Comparison of ENCODE assay signal across 7 cellular contexts in the genomic region with DNA sequence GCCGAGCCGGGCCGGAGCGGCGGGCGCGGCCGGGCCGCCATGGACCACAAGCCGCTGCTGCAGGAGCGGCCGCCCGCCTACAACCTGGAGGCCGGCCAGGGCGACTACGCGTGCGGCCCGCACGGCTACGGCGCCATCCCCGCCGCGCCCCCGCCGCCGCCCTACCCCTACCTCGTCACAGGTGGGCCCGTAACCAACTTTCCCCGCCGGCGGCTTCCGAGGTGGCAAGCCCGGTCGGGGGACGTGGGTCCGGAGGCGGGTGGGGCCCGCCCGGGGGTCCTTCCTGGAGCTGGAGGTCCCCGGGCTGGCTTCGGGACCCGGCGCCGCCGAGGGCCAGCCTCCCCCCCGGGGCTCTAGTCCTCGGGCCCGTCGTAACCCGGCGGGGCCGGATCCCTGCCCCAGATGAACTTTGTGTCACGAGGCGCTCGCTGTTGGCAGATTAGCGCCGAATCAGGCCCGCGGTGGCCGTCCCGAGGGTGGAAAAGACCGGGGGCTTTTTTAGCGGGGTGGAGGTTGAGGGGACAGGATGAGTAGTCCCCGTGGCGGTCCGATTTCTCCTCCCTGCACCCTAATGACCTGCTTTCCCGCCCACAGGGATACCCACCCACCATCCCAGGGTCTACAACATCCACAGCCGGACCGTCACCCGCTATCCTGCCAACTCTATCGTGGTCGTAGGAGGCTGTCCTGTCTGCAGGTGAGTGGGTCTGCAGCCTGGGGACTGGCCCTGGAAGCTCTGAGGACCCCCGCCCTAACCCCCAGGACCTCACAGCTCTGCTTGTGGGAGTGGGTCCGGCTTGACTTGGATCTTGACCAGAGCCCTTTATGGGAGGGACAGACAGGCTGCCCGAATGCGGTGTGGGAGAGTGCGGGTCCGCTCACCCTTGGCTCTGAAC. TPM values are rescaled to one million over a fixed set of nuclear protein-coding genes. Genes with fewer than 3 reads are reported as not detected.
DNase-seq lines count a peak whose midpoint lies in the region; ATAC-seq and TF ChIP-seq lines count a peak whose summit lies in the region.

No MANE protein-coding gene starts in this region.

- in situ Hi-C loops in brain microvascular endothelial cell (cut with HindIII; ENCODE audit: low pct_ligation_motif_present, low sequenced_read_pairs), result loop anchor here (25.0 kb wide), 1 partner anchor 580 kb away; a partner anchor contains a TSS

- peaks cover 32% of the 10 kb centered on the region for H3K4me1 Mint-ChIP-seq in stimulated activated naive CD8-positive, alpha-beta T cell treated with anti-CD3 and anti-CD28 coated beads, Interleukin-15, Interleukin-2, amounts not matched to agents 100 ng/mL and 50 ng/mL, for 24 hours (ENCODE audit: low read depth)

- H3K4me3 Mint-ChIP-seq in stimulated activated naive CD8-positive, alpha-beta T cell treated with anti-CD3 and anti-CD28 coated beads, Interleukin-15, Interleukin-2, amounts not matched to agents 100 ng/mL and 50 ng/mL, for 24 hours, result peak overlapping the region; percentile 81

- peaks cover 43 to 69% of the 10 kb centered on the region in 2 experiments for H3K4me1 ChIP-seq in HCT116 (ENCODE audit: control insufficient read depth in 1 of 2, insufficient read depth in 2 of 2, low read length in 2 of 2)
- peaks cover 20% of the 10 kb centered on the region for H3K4me1 ChIP-seq in OCI-LY1 (ENCODE audit: insufficient read depth, low read length, severe bottlenecking)

- H3K27ac ChIP-seq in HCT116 (ENCODE audit: low read depth, low read length), result peak overlapping the region; percentile 75
- no peak overlapping the region for H3K27ac ChIP-seq in OCI-LY1 (ENCODE audit: low read depth, low read length, poor library complexity, severe bottlenecking)
- peak overlapping the region; percentile 85 for H3K27ac ChIP-seq in brain microvascular endothelial cell

- no peaks in the 10 kb centered on the region for H3K9me3 Mint-ChIP-seq in stimulated activated naive CD8-positive, alpha-beta T cell treated with anti-CD3 and anti-CD28 coated beads, Interleukin-15, Interleukin-2, amounts not matched to agents 100 ng/mL and 50 ng/mL, for 24 hours

- peaks cover 8% of the 10 kb centered on the region for H3K36me3 Mint-ChIP-seq in stimulated activated naive CD8-positive, alpha-beta T cell treated with anti-CD3 and anti-CD28 coated beads, Interleukin-15, Interleukin-2, amounts not matched to agents 100 ng/mL and 50 ng/mL, for 24 hours (ENCODE audit: low read depth)

- no peak for TF ChIP-seq RAD21 in HCT116 (IDR thresholded peaks at IDR 0.05; ENCODE audit: low read depth)

- BruUV-seq in HCT116 (replicated peaks; lab: Mats Ljungman, UMichigan), result no TSS peak

- H4K20me1 ChIP-seq in HCT116 (ENCODE audit: insufficient read depth) (no peaks in the 10 kb centered on the region), OCI-LY1 (ENCODE audit: insufficient read depth, low read length) (no peaks in the 10 kb centered on the region)

- no peaks in the 10 kb centered on the region for H3F3A ChIP-seq in OCI-LY1 (ENCODE audit: insufficient read depth, low read length)

- ATAC-seq in GM18858 (IDR thresholded peaks at IDR 0.05; ENCODE audit: unreplicated experiment), result peak; percentile 22
- peak; percentile 36 for ATAC-seq in HCT116

- DNase-seq in HCT116 (ENCODE audit: low read depth, low spot score) (no peak), brain microvascular endothelial cell (no peak), lower leg skin (ENCODE audit: low spot score in 2 of 2) (peak in 1 of 2 donors; percentile 89), NCI-H2107 treated with DMSO at 0.1 percent for 48 hours (lab: John Stamatoyannopoulos, UW; ENCODE audit: unreplicated experiment) (no peak)

- intact Hi-C loops in HCT116 (cut with micrococcal nuclease), result no loop called here
- intact Hi-C loops in lower leg skin (cut with DNase I; ENCODE audit: low total_unique reads), result no loop called here

- no peaks in the 10 kb centered on the region for H3K9me3 ChIP-seq in HCT116 (ENCODE audit: control insufficient read depth in 1 of 2, insufficient read depth in 1 of 2, low read depth in 1 of 2, low read length in 2 of 2)
- H3K9me3 ChIP-seq in OCI-LY1 (ENCODE audit: low read length), result no peaks in the 10 kb centered on the region

- H3K27me3 Mint-ChIP-seq in stimulated activated naive CD8-positive, alpha-beta T cell treated with anti-CD3 and anti-CD28 coated beads, Interleukin-15, Interleukin-2, amounts not matched to agents 100 ng/mL and 50 ng/mL, for 24 hours, result no peaks in the 10 kb centered on the region

- no peaks in the 10 kb centered on the region for H3K9me2 ChIP-seq in HCT116 (ENCODE audit: insufficient read depth)
- H3K9me2 ChIP-seq in OCI-LY1 (ENCODE audit: low read depth, low read length), result no peaks in the 10 kb centered on the region

- H3K27ac Mint-ChIP-seq in stimulated activated naive CD8-positive, alpha-beta T cell treated with anti-CD3 and anti-CD28 coated beads, Interleukin-15, Interleukin-2, amounts not matched to agents 100 ng/mL and 50 ng/mL, for 24 hours, result no peak overlapping the region

- CTCF ChIA-PET in HCT116 (lab: Charles Lee), result interaction anchor here (1.4 kb wide), 1 partner anchor 119 kb away, joined by 3 read pairs; a partner anchor contains a TSS

- H3K4me2 ChIP-seq in HCT116 (ENCODE audit: low read length) (peak overlapping the region; percentile 95), OCI-LY1 (ENCODE audit: low read length) (peak overlapping the region; percentile 76)

- H3K36me3 ChIP-seq in HCT116 (ENCODE audit: control insufficient read depth in 1 of 2, insufficient read depth in 2 of 2, low read length in 2 of 2) (no peaks in the 10 kb centered on the region), OCI-LY1 (ENCODE audit: insufficient read depth, low read length) (peaks cover 6% of the 10 kb centered on the region; the same call in 1 of the 2 replicates), brain microvascular endothelial cell (replicated peaks) (peaks cover 13% of the 10 kb centered on the region)

- 2 to 4% methylated on average over 9 to 27 of the region's 80 CpGs for WGBS in lower leg skin, 2 donors

- TF ChIP-seq POLR2A in HCT116 (IDR thresholded peaks at IDR 0.05; ENCODE audit: borderline replicate concordance, extremely low read depth, insufficient read depth, insufficient read length) (no peak), lower leg skin (IDR thresholded peaks at IDR 0.05) (no peak)

- H3K9ac ChIP-seq in HCT116 (ENCODE audit: low read length) (peak overlapping the region; percentile 95), OCI-LY1 (ENCODE audit: low read length) (peak overlapping the region; percentile 76)

- H3K4me3 ChIP-seq in HCT116 (replicated peaks in 1 of 2; ENCODE audit: low read depth in 1 of 2, low read length in 2 of 2) (peak overlapping the region; percentile 81 to 83), OCI-LY1 (ENCODE audit: low read depth, low read length, poor library complexity, severe bottlenecking) (peak overlapping the region; percentile 79), brain microvascular endothelial cell (ENCODE audit: low read depth, low read length) (peak overlapping the region; percentile 91), lower leg skin (ENCODE audit: low read depth, poor library complexity, severe bottlenecking) (peak overlapping the region; percentile 77)

- no peaks in the 10 kb centered on the region for H3K27me3 ChIP-seq in HCT116 (ENCODE audit: insufficient read depth, low read length)
- no peaks in the 10 kb centered on the region for H3K27me3 ChIP-seq in OCI-LY1 (ENCODE audit: insufficient read depth, low read length)
- H3K27me3 ChIP-seq in brain microvascular endothelial cell (replicated peaks), result no peaks in the 10 kb centered on the region

- POLR2A ChIA-PET in HCT116 (lab: Charles Lee), result no interaction called here

- TF ChIP-seq CTCF in HCT116 (IDR thresholded peaks at IDR 0.05 in 2 of 3, conservative IDR thresholded peaks at IDR 0.05 in 1 of 3; ENCODE audit: borderline replicate concordance in 1 of 3, insufficient read depth in 1 of 3, low read depth in 2 of 3, low read length in 2 of 3), result no peak
- TF ChIP-seq CTCF in OCI-LY1 (IDR thresholded peaks at IDR 0.05; ENCODE audit: low read length), result no peak
- no peak for TF ChIP-seq CTCF in brain microvascular endothelial cell (IDR thresholded peaks at IDR 0.05; ENCODE audit: low read depth, low read length, missing control alignments)
- TF ChIP-seq CTCF in lower leg skin (IDR thresholded peaks at IDR 0.05), result no peak

- RAD21 ChIA-PET in HCT116 (lab: Charles Lee; ENCODE audit: low non-redundant PET in 1 of 2, low total read pairs in 2 of 2, uncharacterized antibody in 2 of 2, unreplicated experiment in 2 of 2), result no interaction called here

- H3K79me2 ChIP-seq in HCT116 (ENCODE audit: insufficient read depth, low read length), result peaks cover 52% of the 10 kb centered on the region
- H3K79me2 ChIP-seq in OCI-LY1 (ENCODE audit: insufficient read depth, low read length), result no peaks in the 10 kb centered on the region

- H2AFZ ChIP-seq in HCT116 (ENCODE audit: low read depth, low read length, poor library complexity, severe bottlenecking) (no peak overlapping the region), OCI-LY1 (ENCODE audit: low read length) (no peak overlapping the region)

TF ChIP-seq in HCT116, 20 proteins besides CTCF, POLR2A, EP300 and RAD21:
- TF ChIP-seq ZFX (IDR thresholded peaks at IDR 0.05), result peak; percentile 80
- TF ChIP-seq YY1 (IDR thresholded peaks at IDR 0.05; ENCODE audit: extremely low read depth, insufficient replicate concordance, low read depth, low read length), result no peak

RNA-seq across cellular contexts. Expression of a gene that starts 0.5 kb away (rescaled TPM):
- 102 TPM for total RNA-seq in HCT116 (2021; ENCODE audit: unreplicated experiment)
- polyA plus RNA-seq in HCT116 (2012), result 92.5 and 93.5 TPM in 2 replicates
- total RNA-seq in lower leg skin, result 10 to 100 TPM; 34.2 to 54.2 (median 46.3) TPM

RNA-seq across cellular contexts. Expression of a gene that starts 30.0 kb away (rescaled TPM):
- total RNA-seq in HCT116 (2021; ENCODE audit: unreplicated experiment) (19.9 TPM), lower leg skin (10 to 100 TPM in 3 of 4 donors, 1 to 10 TPM in 1; 8.1 to 18.4 (median 14.2) TPM)
- polyA plus RNA-seq in HCT116 (2012), result 7.6 and 9.6 TPM in 2 replicates
